Comparison of ENCODE assay signal across 34 cellular contexts in genomic region chr16:4576008-4576407, GRCh38. TPM values are rescaled to one million over a fixed set of nuclear protein-coding genes. Genes with fewer than 3 reads are reported as not detected.
"Had no signal": no experiment of that assay in that cellular context is flagged by ENCODE, and none has a peak within 500 bp of the region (broad histone marks: within the 10 kb centered on the region; RNA-seq: fewer than 3 reads in every experiment).

No MANE protein-coding gene starts in this region.

- DNase-seq: activated B cell treated with CpG ODN at 0.5 μM for 24 hours; activated CD4-positive, alpha-beta memory T cell treated with anti-CD3 and anti-CD28 coated beads for 36 hours; activated CD4-positive, alpha-beta T cell treated with anti-CD3 and anti-CD28 coated beads for 4 hours; activated CD4-positive, alpha-beta T cell treated with anti-CD3 and anti-CD28 coated beads, Interleukin-2, amount 10 ng/mL, durations not matched to agents 24 days and 14 days; activated CD4-positive, alpha-beta T cell treated with anti-CD3 and anti-CD28 coated beads, Interleukin-2, amount 50 U/mL, for 1 hour; activated CD4-positive, alpha-beta T cell treated with anti-CD3 and anti-CD28 coated beads, Interleukin-2, amount 50 U/mL, for 4 hours; activated CD4-positive, CD25-positive, alpha-beta regulatory T cell treated with anti-CD3 and anti-CD28 coated beads, Interleukin-2, amount 50 U/mL, for 72 hours; activated CD8-positive, alpha-beta memory T cell treated with anti-CD3 and anti-CD28 coated beads, Interleukin-2, amount 50 U/mL, for 4 hours; activated CD8-positive, alpha-beta T cell treated with anti-CD3 and anti-CD28 coated beads for 36 hours; activated effector memory CD4-positive, alpha-beta T cell treated with anti-CD3 and anti-CD28 coated beads, Interleukin-2, amount 50 U/mL, for 16 hours; activated gamma-delta T cell treated with Interleukin-2 at 50 U/mL for 16 hours; activated naive CD4-positive, alpha-beta T cell; activated naive CD4-positive, alpha-beta T cell treated with anti-CD3 and anti-CD28 coated beads for 36 hours; activated naive CD4-positive, alpha-beta T cell treated with anti-CD3 and anti-CD28 coated beads, Interleukin-2, amount 50 U/mL, for 16 hours; activated naive CD8-positive, alpha-beta T cell treated with anti-CD3 and anti-CD28 coated beads for 36 hours; activated T-cell treated with anti-CD3 and anti-CD28 coated beads for 4 hours; activated T-cell treated with anti-CD3 and anti-CD28 coated beads, Interleukin-2, amount 50 U/mL, for 1 hour; activated T-cell treated with anti-CD3 and anti-CD28 coated beads, Interleukin-2, amount 50 U/mL, for 4 hours; activated T-cell treated with anti-CD3 and anti-CD28 coated beads, Interleukin-2, amount 50 U/mL, for 72 hours; adrenal gland; amniotic stem cell; aorta; brain microvascular endothelial cell; central memory CD4-positive, alpha-beta T cell; T-helper 2 cell; T-helper 9 cell had no signal

- H3K9me3 ChIP-seq: adrenal gland, body of pancreas, breast epithelium had no signal

- H3K4me1 ChIP-seq: adrenal gland, breast epithelium had no signal

- H3K36me3 ChIP-seq: adrenal gland, brain microvascular endothelial cell, breast epithelium had no signal

- FAIRE-seq: astrocyte, TTC549 had no signal

- ATAC-seq: activated CD8-positive, alpha-beta T cell treated with anti-CD3 and anti-CD28 coated beads for 36 hours; activated naive CD4-positive, alpha-beta T cell treated with anti-CD3 and anti-CD28 coated beads, Interleukin-2, amount 50 U/mL, for 72 hours; activated T-cell treated with anti-CD3 and anti-CD28 coated beads, Interleukin-2, amount 50 U/mL, for 4 hours; activated T-cell treated with anti-CD3 and anti-CD28 coated beads, Interleukin-2, amount 50 U/mL, for 72 hours; activated T-helper 17 cell treated with anti-CD3 and anti-CD28 coated beads, Interleukin-2, amount 50 U/mL, for 72 hours had no signal

- H3K27me3 ChIP-seq: adrenal gland, body of pancreas, brain microvascular endothelial cell, breast epithelium had no signal

- H3K27ac ChIP-seq: adrenal gland, body of pancreas, brain microvascular endothelial cell, breast epithelium, VCaP had no signal

- H3K4me3 ChIP-seq: adrenal gland, body of pancreas, breast epithelium had no signal

RNA-seq across cellular contexts. Expression of gene C16orf96, which starts 19.9 kb away (rescaled TPM):
- total RNA-seq: activated CD4-positive, alpha-beta T cell treated with anti-CD3 and anti-CD28 coated beads, Interleukin-2, amount 10 ng/mL, durations not matched to agents 24 days and 14 days; activated T-helper 1 cell treated with anti-CD3 and anti-CD28 coated beads, Interleukin-12 subunit alpha, Interleukin-12 subunit beta, Interleukin-2, Interleukin-4 antibody, amounts not matched to agents 30 ng/mL and 10 ng/mL and 1 ng/mL, durations not matched to agents 14 hours and 24 hours and 36 hours; activated T-helper 17 cell treated with anti-CD3 and anti-CD28 coated beads, Interleukin-2, amount 50 U/mL, for 72 hours; breast epithelium had no signal
- polyA plus RNA-seq: aorta had no signal
